In genomic region chr2:203280428-203281064, GRCh38 we compare ENCODE assay signal across 12 cellular contexts. TPM values are rescaled to one million over a fixed set of nuclear protein-coding genes. Genes with fewer than 3 reads are reported as not detected.
DNase-seq lines count a peak whose midpoint lies in the region; TF ChIP-seq lines count a peak whose summit lies in the region.
"Had no signal": no experiment of that assay in that cellular context is flagged by ENCODE, and none has a peak within 500 bp of the region (broad histone marks: within the 10 kb centered on the region; RNA-seq: fewer than 3 reads in every experiment).

No MANE protein-coding gene starts in this region.

- H4K12ac ChIP-seq in trophoblast cell (ENCODE audit: low read depth, low read length), result no peak overlapping the region

- H4K8ac ChIP-seq in trophoblast cell (ENCODE audit: low read depth, low read length), result no peak overlapping the region

- no peaks in the 10 kb centered on the region for H3K79me2 ChIP-seq in trophoblast cell (ENCODE audit: control insufficient read depth, insufficient read depth, low read length, poor library complexity)

- no peak overlapping the region for H4K91ac ChIP-seq in trophoblast cell (ENCODE audit: low read depth, low read length)

- intact Hi-C loops in posterior vena cava (cut with DNase I), result no loop called here

- WGBS in trophoblast cell (ENCODE audit: extremely low coverage, insufficient coverage, insufficient read length), result no CpG with 5 or more reads among the region's 6 CpGs

- H2BK12ac ChIP-seq in trophoblast cell (ENCODE audit: low read length), result no peak overlapping the region

- H3K18ac ChIP-seq in trophoblast cell (ENCODE audit: low read length), result no peak overlapping the region

- H3K36me3 ChIP-seq in SJSA1, result peaks cover 44% of the 10 kb centered on the region
- peaks cover 15 to 22% of the 10 kb centered on the region in 2 experiments for H3K36me3 ChIP-seq in trophoblast cell (ENCODE audit: control insufficient read depth in 1 of 2, insufficient read depth in 2 of 2, low read length in 2 of 2)

- H3K4ac ChIP-seq in trophoblast cell (ENCODE audit: low read depth, low read length), result no peak overlapping the region

- no peaks in the 10 kb centered on the region for H3K79me1 ChIP-seq in trophoblast cell (ENCODE audit: low read length)

- H3K9ac ChIP-seq in trophoblast cell (ENCODE audit: low read length), result no peak overlapping the region

- no peak overlapping the region for H2AK5ac ChIP-seq in trophoblast cell (ENCODE audit: low read length)

- H3K9me3 ChIP-seq in SJSA1 (replicated peaks), result no peaks in the 10 kb centered on the region
- H3K9me3 ChIP-seq in trophoblast cell (ENCODE audit: insufficient read depth, low read depth, low read length), result no peaks in the 10 kb centered on the region
- H3K9me3 ChIP-seq: suprapubic skin had no signal

- peak overlapping the region; percentile 68 for H3K27ac ChIP-seq in SJSA1
- no peak overlapping the region for H3K27ac ChIP-seq in trophoblast cell (ENCODE audit: low read depth, low read length)
- H3K27ac ChIP-seq: suprapubic skin had no signal

- DNase-seq in EL (peak; percentile 57), SJSA1 (ENCODE audit: low read depth in 1 of 2, low spot score in 2 of 2) (peak; percentile 53 to 78), fibroblast of mammary gland (ENCODE audit: low read depth) (peak; percentile 15), posterior vena cava (ENCODE audit: low spot score) (peak; percentile 45), HUDEP-2 (lab: John Stamatoyannopoulos, UW; ENCODE audit: unreplicated experiment in 76 of 76) (no peak), trophoblast cell (no peak), SHP77 treated with DMSO at 0.1 percent for 48 hours (lab: John Stamatoyannopoulos, UW) (no peak)
- DNase-seq in effector CD4-positive, alpha-beta T cell, result no peak
- DNase-seq: activated CD4-positive, alpha-beta T cell treated with anti-CD3 and anti-CD28 coated beads, Interleukin-2, amount 10 ng/mL, durations not matched to agents 7 days and 5 days; C1 segment of cervical spinal cord; DMS79 had no signal

- H3K4me3 ChIP-seq in SJSA1, result no peak overlapping the region
- H3K4me3 ChIP-seq in fibroblast of mammary gland (ENCODE audit: control insufficient read depth, low read depth, low read length), result no peak overlapping the region
- no peak overlapping the region for H3K4me3 ChIP-seq in trophoblast cell (ENCODE audit: low read depth, low read length)
- H3K4me3 ChIP-seq: suprapubic skin had no signal

- no peaks in the 10 kb centered on the region for H3K27me3 ChIP-seq in SJSA1 (replicated peaks)
- H3K27me3 ChIP-seq in trophoblast cell (ENCODE audit: insufficient read depth, low read length), result no peaks in the 10 kb centered on the region
- H3K27me3 ChIP-seq: suprapubic skin had no signal

- H3K14ac ChIP-seq in trophoblast cell (ENCODE audit: low read length), result no peak overlapping the region

- H2BK5ac ChIP-seq in trophoblast cell (ENCODE audit: low read depth, low read length, poor library complexity), result no peak overlapping the region

- no peak for TF ChIP-seq CTCF in fibroblast of mammary gland (conservative IDR thresholded peaks at IDR 0.05; ENCODE audit: control insufficient read depth, insufficient read depth, low read depth, low read length)

- no peak overlapping the region for H2BK120ac ChIP-seq in trophoblast cell (ENCODE audit: insufficient read depth, low read length, poor library complexity)

- H3K4me1 ChIP-seq in SJSA1 (replicated peaks), result peaks cover 16% of the 10 kb centered on the region
- no peaks in the 10 kb centered on the region for H3K4me1 ChIP-seq in trophoblast cell (ENCODE audit: control insufficient read depth in 1 of 2, insufficient read depth in 2 of 2, low read length in 2 of 2)
- H3K4me1 ChIP-seq: suprapubic skin had no signal

- no peak overlapping the region for H3K23ac ChIP-seq in trophoblast cell (ENCODE audit: low read length)

- no peak overlapping the region for H3K4me2 ChIP-seq in trophoblast cell (ENCODE audit: low read length)

- H2AFZ ChIP-seq in trophoblast cell (ENCODE audit: insufficient read depth, low read length, poor library complexity), result no peak overlapping the region

RNA-seq across cellular contexts. Expression of gene CYP20A1, which starts 41.7 kb away (rescaled TPM):
- total RNA-seq in SJSA1 (2014; rRNA removed; shearing (Covaris generic)), result 22.2 and 27.2 TPM in 2 replicates
- 10 to 100 TPM; 24.8 to 29.6 TPM for total RNA-seq in posterior vena cava
- 7.8 TPM in 2 replicates for polyA plus RNA-seq in trophoblast cell (2013)

RNA-seq across cellular contexts. Expression of gene ABI2, which starts 47.6 kb away (rescaled TPM):
- 43.9 and 54.8 TPM in 2 replicates for total RNA-seq in SJSA1 (2014; rRNA removed; shearing (Covaris generic))
- total RNA-seq in posterior vena cava, result 10 to 100 TPM; 44.6 to 51.4 TPM
- 40.3 and 46.5 TPM in 2 replicates for polyA plus RNA-seq in trophoblast cell (2013)

Comparison
In these comparisons a context has a peak if more than half of its experiments do, and no peak if none do; other contexts are left out.
1. DNase-seq: peak in EL (single experiment), SJSA1 (2 of 2), fibroblast of mammary gland (single experiment) and posterior vena cava (single experiment); none in effector CD4-positive, alpha-beta T cell (single experiment), HUDEP-2 (0 of 76), trophoblast cell (0 of 2) and SHP77 treated with DMSO at 0.1 percent for 48 hours (single experiment).